In the genomic region with DNA sequence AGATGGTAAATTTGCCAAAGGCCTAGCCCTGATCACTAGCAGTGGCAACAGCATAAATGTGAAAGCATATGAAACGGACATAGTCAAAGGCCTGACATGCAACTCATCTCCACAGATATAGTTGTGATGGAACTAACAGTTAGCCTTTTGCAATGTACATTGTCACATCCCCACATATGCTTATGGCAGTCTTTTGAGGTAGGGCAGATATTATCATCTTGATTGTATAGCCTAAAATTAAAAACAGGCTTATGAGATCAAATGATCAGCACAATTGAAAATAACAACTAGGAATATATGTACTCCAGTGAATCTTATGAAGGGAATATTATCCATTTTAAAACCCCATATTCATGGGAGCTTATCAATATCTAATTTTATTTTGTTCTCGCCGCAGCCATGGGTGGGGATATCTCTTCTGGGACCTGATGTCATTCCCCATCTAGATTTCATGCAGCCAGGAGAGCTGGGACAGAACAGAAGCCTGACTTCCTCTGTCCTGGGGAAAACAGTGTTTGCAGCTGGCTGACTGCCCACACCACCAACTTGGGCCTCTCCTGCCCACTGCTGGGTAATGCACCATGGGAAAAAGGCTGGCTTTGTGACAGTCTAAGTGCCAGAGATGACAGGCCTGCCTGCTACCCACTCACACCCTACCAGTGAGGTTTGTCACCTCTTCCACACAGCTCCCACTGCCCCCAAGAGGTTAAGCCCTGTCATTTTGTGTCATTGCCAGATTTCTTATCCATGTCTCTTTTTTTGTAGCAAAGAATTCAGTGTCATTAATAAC, we compare ENCODE assay signal across 1 cellular context.
A peak's percentile ranks its signal among the peaks of the same experiment; 100 is the strongest.
TF ChIP-seq lines count a peak whose summit lies in the region.

No MANE protein-coding gene starts in this region.

TF ChIP-seq in SK-N-SH, 30 proteins besides CTCF, POLR2A, EP300 and RAD21 (continued from another document):
- TF ChIP-seq, protein P1, sequence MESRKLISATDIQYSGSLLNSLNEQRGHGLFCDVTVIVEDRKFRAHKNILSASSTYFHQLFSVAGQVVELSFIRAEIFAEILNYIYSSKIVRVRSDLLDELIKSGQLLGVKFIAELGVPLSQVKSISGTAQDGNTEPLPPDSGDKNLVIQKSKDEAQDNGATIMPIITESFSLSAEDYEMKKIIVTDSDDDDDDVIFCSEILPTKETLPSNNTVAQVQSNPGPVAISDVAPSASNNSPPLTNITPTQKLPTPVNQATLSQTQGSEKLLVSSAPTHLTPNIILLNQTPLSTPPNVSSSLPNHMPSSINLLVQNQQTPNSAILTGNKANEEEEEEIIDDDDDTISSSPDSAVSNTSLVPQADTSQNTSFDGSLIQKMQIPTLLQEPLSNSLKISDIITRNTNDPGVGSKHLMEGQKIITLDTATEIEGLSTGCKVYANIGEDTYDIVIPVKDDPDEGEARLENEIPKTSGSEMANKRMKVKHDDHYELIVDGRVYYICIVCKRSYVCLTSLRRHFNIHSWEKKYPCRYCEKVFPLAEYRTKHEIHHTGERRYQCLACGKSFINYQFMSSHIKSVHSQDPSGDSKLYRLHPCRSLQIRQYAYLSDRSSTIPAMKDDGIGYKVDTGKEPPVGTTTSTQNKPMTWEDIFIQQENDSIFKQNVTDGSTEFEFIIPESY (IDR thresholded peaks at IDR 0.05; ENCODE audit: borderline replicate concordance, low read depth): no peak
- TF ChIP-seq FOXM1 (IDR thresholded peaks at IDR 0.05; ENCODE audit: low read depth) (no peak), USF2 (IDR thresholded peaks at IDR 0.05; ENCODE audit: borderline replicate concordance, low read depth, low read length) (no peak), TCF12 (IDR thresholded peaks at IDR 0.05) (no peak), TEAD4 (IDR thresholded peaks at IDR 0.05; ENCODE audit: borderline replicate concordance, insufficient read depth) (no peak), MXI1 (IDR thresholded peaks at IDR 0.05; ENCODE audit: low read depth, low read length) (peak; percentile 83), RXRA (IDR thresholded peaks at IDR 0.05; ENCODE audit: borderline replicate concordance, low read depth) (no peak), RCOR1 (IDR thresholded peaks at IDR 0.05; ENCODE audit: low read length) (peak; percentile 77), RFX5 (IDR thresholded peaks at IDR 0.05; ENCODE audit: low read length) (no peak)
- TF ChIP-seq, protein P2, sequence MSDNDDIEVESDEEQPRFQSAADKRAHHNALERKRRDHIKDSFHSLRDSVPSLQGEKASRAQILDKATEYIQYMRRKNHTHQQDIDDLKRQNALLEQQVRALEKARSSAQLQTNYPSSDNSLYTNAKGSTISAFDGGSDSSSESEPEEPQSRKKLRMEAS (IDR thresholded peaks at IDR 0.05; ENCODE audit: low read depth): no peak
- TF ChIP-seq, protein P3, sequence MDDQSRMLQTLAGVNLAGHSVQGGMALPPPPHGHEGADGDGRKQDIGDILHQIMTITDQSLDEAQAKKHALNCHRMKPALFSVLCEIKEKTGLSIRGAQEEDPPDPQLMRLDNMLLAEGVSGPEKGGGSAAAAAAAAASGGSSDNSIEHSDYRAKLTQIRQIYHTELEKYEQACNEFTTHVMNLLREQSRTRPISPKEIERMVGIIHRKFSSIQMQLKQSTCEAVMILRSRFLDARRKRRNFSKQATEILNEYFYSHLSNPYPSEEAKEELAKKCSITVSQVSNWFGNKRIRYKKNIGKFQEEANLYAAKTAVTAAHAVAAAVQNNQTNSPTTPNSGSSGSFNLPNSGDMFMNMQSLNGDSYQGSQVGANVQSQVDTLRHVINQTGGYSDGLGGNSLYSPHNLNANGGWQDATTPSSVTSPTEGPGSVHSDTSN (IDR thresholded peaks at IDR 0.05): no peak
- TF ChIP-seq, protein P4, sequence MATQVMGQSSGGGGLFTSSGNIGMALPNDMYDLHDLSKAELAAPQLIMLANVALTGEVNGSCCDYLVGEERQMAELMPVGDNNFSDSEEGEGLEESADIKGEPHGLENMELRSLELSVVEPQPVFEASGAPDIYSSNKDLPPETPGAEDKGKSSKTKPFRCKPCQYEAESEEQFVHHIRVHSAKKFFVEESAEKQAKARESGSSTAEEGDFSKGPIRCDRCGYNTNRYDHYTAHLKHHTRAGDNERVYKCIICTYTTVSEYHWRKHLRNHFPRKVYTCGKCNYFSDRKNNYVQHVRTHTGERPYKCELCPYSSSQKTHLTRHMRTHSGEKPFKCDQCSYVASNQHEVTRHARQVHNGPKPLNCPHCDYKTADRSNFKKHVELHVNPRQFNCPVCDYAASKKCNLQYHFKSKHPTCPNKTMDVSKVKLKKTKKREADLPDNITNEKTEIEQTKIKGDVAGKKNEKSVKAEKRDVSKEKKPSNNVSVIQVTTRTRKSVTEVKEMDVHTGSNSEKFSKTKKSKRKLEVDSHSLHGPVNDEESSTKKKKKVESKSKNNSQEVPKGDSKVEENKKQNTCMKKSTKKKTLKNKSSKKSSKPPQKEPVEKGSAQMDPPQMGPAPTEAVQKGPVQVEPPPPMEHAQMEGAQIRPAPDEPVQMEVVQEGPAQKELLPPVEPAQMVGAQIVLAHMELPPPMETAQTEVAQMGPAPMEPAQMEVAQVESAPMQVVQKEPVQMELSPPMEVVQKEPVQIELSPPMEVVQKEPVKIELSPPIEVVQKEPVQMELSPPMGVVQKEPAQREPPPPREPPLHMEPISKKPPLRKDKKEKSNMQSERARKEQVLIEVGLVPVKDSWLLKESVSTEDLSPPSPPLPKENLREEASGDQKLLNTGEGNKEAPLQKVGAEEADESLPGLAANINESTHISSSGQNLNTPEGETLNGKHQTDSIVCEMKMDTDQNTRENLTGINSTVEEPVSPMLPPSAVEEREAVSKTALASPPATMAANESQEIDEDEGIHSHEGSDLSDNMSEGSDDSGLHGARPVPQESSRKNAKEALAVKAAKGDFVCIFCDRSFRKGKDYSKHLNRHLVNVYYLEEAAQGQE (IDR thresholded peaks at IDR 0.05; ENCODE audit: low read depth, low read length): no peak
- TF ChIP-seq, protein P5, sequence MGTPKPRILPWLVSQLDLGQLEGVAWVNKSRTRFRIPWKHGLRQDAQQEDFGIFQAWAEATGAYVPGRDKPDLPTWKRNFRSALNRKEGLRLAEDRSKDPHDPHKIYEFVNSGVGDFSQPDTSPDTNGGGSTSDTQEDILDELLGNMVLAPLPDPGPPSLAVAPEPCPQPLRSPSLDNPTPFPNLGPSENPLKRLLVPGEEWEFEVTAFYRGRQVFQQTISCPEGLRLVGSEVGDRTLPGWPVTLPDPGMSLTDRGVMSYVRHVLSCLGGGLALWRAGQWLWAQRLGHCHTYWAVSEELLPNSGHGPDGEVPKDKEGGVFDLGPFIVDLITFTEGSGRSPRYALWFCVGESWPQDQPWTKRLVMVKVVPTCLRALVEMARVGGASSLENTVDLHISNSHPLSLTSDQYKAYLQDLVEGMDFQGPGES (IDR thresholded peaks at IDR 0.05; ENCODE audit: low read depth, low read length): no peak
